In genomic region chr6:31878761-31879542, GRCh38 we compare ENCODE assay signal across 15 cellular contexts. TPM values are rescaled to one million over a fixed set of nuclear protein-coding genes. Genes with fewer than 3 reads are reported as not detected.
DNase-seq lines count a peak whose midpoint lies in the region; ATAC-seq and TF ChIP-seq lines count a peak whose summit lies in the region.
"Had no signal": no experiment of that assay in that cellular context is flagged by ENCODE, and none has a peak within 500 bp of the region (broad histone marks: within the 10 kb centered on the region; RNA-seq: fewer than 3 reads in every experiment).

Gene SLC44A4, minus strand, starts transcription at chr6:31878997. Its CDS starts 17 bp downstream, at chr6:31878980.

- no peaks in the 10 kb centered on the region for H3K27me3 Mint-ChIP-seq in activated CD4-positive, alpha-beta T cell treated with anti-CD3 and anti-CD28 coated beads for 36 hours
- H3K27me3 Mint-ChIP-seq: activated naive CD8-positive, alpha-beta T cell had no signal

- TF ChIP-seq EP300 in suprapubic skin (IDR thresholded peaks at IDR 0.05): no peak

- POLR2A ChIA-PET in activated CD4-positive, alpha-beta T cell treated with anti-CD3 and anti-CD28 coated beads for 36 hours (lab: Charles Lee): no interaction called here

- peak within 1 kb of the TSS; percentile 88 to 98 for H3K9ac ChIP-seq in duodenal mucosa (ENCODE audit: low read depth in 1 of 2, low read length in 2 of 2)

- peaks cover 25% of the 10 kb centered on the region for H3K36me3 Mint-ChIP-seq in activated CD4-positive, alpha-beta T cell treated with anti-CD3 and anti-CD28 coated beads for 36 hours (ENCODE audit: low read depth)

- peak within 1 kb of the TSS; percentile 95 for H3K27ac ChIP-seq in duodenal mucosa (ENCODE audit: low read depth, low read length)
- H3K27ac ChIP-seq in lung (ENCODE audit: low read depth in 1 of 2, low read length in 1 of 2): peak within 1 kb of the TSS in 1 of 2 donors; percentile 35
- H3K27ac ChIP-seq in suprapubic skin: no peak within 1 kb of the TSS
- H3K27ac ChIP-seq: coronary artery, psoas muscle had no signal

- H3K4me1 Mint-ChIP-seq in activated CD4-positive, alpha-beta T cell treated with anti-CD3 and anti-CD28 coated beads for 36 hours: no peaks in the 10 kb centered on the region

- DNase-seq in LNCaP clone FGC (ENCODE audit: low read depth): no peak
- no peak for DNase-seq in lung (ENCODE audit: low spot score)
- DNase-seq in suprapubic skin (ENCODE audit: low spot score in 2 of 2): no peak
- DNase-seq in activated CD4-positive, alpha-beta T cell treated with anti-CD3 and anti-CD28 coated beads for 36 hours: no peak
- no peak for DNase-seq in SW 1271 (lab: John Stamatoyannopoulos, UW)
- DNase-seq: COR-L47; foreskin melanocyte; psoas muscle; stimulated activated CD4-positive, alpha-beta T cell treated with anti-CD3 and anti-CD28 coated beads, Interleukin-4, amount 100 ng/mL, for 24 hours had no signal

- no peak within 1 kb of the TSS for H3K4me3 Mint-ChIP-seq in activated CD4-positive, alpha-beta T cell treated with anti-CD3 and anti-CD28 coated beads for 36 hours
- H3K4me3 Mint-ChIP-seq: activated naive CD8-positive, alpha-beta T cell; T-helper 2 cell treated with Interferon-gamma antibody and Interleukin-4, amounts not matched to agents 5 μg/mL and 100 μg/mL, for 36 hours had no signal

- H3K4me3 ChIP-seq in LNCaP clone FGC (ENCODE audit: low read depth, low read length) (peak within 1 kb of the TSS; percentile 63), duodenal mucosa (ENCODE audit: low read depth in 1 of 2, low read length in 2 of 2) (peak within 1 kb of the TSS; percentile 51 to 88), lung (no peak within 1 kb of the TSS), suprapubic skin (peak within 1 kb of the TSS; percentile 5)
- H3K4me3 ChIP-seq: coronary artery, psoas muscle had no signal

- 61 to 69% methylated on average over 30 of the region's 30 CpGs for WGBS in lung, 2 donors
- WGBS in suprapubic skin: 54% methylated on average over 30 of the region's 30 CpGs

- TF ChIP-seq POLR2A in suprapubic skin (IDR thresholded peaks at IDR 0.05): no peak

- ATAC-seq in lung (ENCODE audit: insufficient read depth, low FRiP score) (peak; percentile 50), GM19328 (IDR thresholded peaks at IDR 0.05; ENCODE audit: unreplicated experiment) (no peak)
- ATAC-seq in activated CD4-positive, alpha-beta T cell treated with anti-CD3 and anti-CD28 coated beads for 36 hours: no peak

- no peak for TF ChIP-seq CTCF in LNCaP clone FGC (IDR thresholded peaks at IDR 0.05; ENCODE audit: control insufficient read depth, extremely low read depth, insufficient read depth)
- TF ChIP-seq CTCF in lung (IDR thresholded peaks at IDR 0.05; ENCODE audit: control extremely low read depth, extremely low read depth): no peak
- no peak for TF ChIP-seq CTCF in suprapubic skin (IDR thresholded peaks at IDR 0.05)

- CTCF ChIA-PET in activated CD4-positive, alpha-beta T cell treated with anti-CD3 and anti-CD28 coated beads for 36 hours (lab: Charles Lee): interaction anchor here (0.6 kb wide), 1 partner anchor 211 kb away, joined by 3 read pairs; no protein-coding TSS in a partner anchor

- H3K27me3 ChIP-seq in duodenal mucosa (ENCODE audit: control insufficient read depth in 1 of 2, insufficient read depth in 2 of 2, low read length in 2 of 2): no peaks in the 10 kb centered on the region
- no peaks in the 10 kb centered on the region for H3K27me3 ChIP-seq in lung (ENCODE audit: control insufficient read depth, insufficient read depth)
- no peaks in the 10 kb centered on the region for H3K27me3 ChIP-seq in suprapubic skin

- intact Hi-C loops in activated CD4-positive, alpha-beta T cell treated with anti-CD3 and anti-CD28 coated beads for 36 hours (cut with DNase I, micrococcal nuclease): no loop called here

- H3K36me3 ChIP-seq in duodenal mucosa (ENCODE audit: control insufficient read depth in 1 of 2, insufficient read depth in 2 of 2, low read length in 2 of 2): peaks cover 50 to 59% of the 10 kb centered on the region in 2 donors
- H3K36me3 ChIP-seq in lung (ENCODE audit: control insufficient read depth in 2 of 2, insufficient read depth in 2 of 2, low read length in 2 of 2): peaks cover 2 to 40% of the 10 kb centered on the region in 2 donors
- H3K36me3 ChIP-seq in suprapubic skin: peaks cover 44% of the 10 kb centered on the region

- H3K9me3 ChIP-seq in duodenal mucosa (ENCODE audit: control insufficient read depth in 1 of 2, low read length in 2 of 2): no peaks in the 10 kb centered on the region
- no peaks in the 10 kb centered on the region for H3K9me3 ChIP-seq in lung (ENCODE audit: control insufficient read depth in 2 of 2, insufficient read depth in 1 of 2, low read length in 1 of 2)
- no peaks in the 10 kb centered on the region for H3K9me3 ChIP-seq in suprapubic skin
- H3K9me3 ChIP-seq: psoas muscle had no signal

- H3K4me1 ChIP-seq in duodenal mucosa (ENCODE audit: control insufficient read depth in 1 of 2, insufficient read depth in 2 of 2, low read length in 2 of 2) (peaks cover 6 to 17% of the 10 kb centered on the region in 2 donors), lung (ENCODE audit: control insufficient read depth in 2 of 2, insufficient read depth in 2 of 2, low read length in 2 of 2) (no peaks in the 10 kb centered on the region), suprapubic skin (no peaks in the 10 kb centered on the region)
- H3K4me1 ChIP-seq: psoas muscle had no signal

- H3K27ac Mint-ChIP-seq in activated CD4-positive, alpha-beta T cell treated with anti-CD3 and anti-CD28 coated beads for 36 hours: no peak within 1 kb of the TSS
- H3K27ac Mint-ChIP-seq: activated naive CD8-positive, alpha-beta T cell; T-helper 2 cell treated with Interferon-gamma antibody and Interleukin-4, amounts not matched to agents 5 μg/mL and 100 μg/mL, for 36 hours had no signal

- H3K9me3 Mint-ChIP-seq in activated CD4-positive, alpha-beta T cell treated with anti-CD3 and anti-CD28 coated beads for 36 hours (ENCODE audit: low read depth): no peaks in the 10 kb centered on the region
- H3K9me3 Mint-ChIP-seq: T-helper 2 cell treated with Interferon-gamma antibody and Interleukin-4, amounts not matched to agents 5 μg/mL and 100 μg/mL, for 36 hours had no signal

RNA-seq across cellular contexts. Expression of gene SLC44A4, which starts in this region (rescaled TPM):
- total RNA-seq in lung: 100 to 1,000 TPM in 1 of 2 donors, 10 to 100 TPM in 1; 66.4 to 121 TPM
- 10 to 100 TPM; 22.2 to 33.0 TPM for polyA plus RNA-seq in lung
- total RNA-seq in suprapubic skin: 1 to 10 TPM; 1.4 to 7.4 (median 4.1) TPM
- under 1 TPM; 0.19 to 0.27 TPM for total RNA-seq in activated CD4-positive, alpha-beta T cell treated with anti-CD3 and anti-CD28 coated beads for 36 hours
- total RNA-seq: activated CD8-positive, alpha-beta memory T cell treated with anti-CD3 and anti-CD28 coated beads for 36 hours had no signal

Comparison
In these comparisons a context has a peak if more than half of its experiments do, and no peak if none do; other contexts are left out.
1. RNA of gene SLC44A4 (total RNA-seq): 66.4 to 121 TPM in lung; 1.4 to 7.4 TPM in suprapubic skin and 0.19 to 0.27 TPM in activated CD4-positive, alpha-beta T cell treated with anti-CD3 and anti-CD28 coated beads for 36 hours; every median in the first group is over 4 times any median in the second.